Comparison of ENCODE assay signal across 9 cellular contexts in genomic region chr7:127683776-127684681, GRCh38. TPM values are rescaled to one million over a fixed set of nuclear protein-coding genes. Genes with fewer than 3 reads are reported as not detected.
DNase-seq lines count a peak whose midpoint lies in the region; ATAC-seq and TF ChIP-seq lines count a peak whose summit lies in the region.
"Had no signal": no experiment of that assay in that cellular context is flagged by ENCODE, and none has a peak within 500 bp of the region (broad histone marks: within the 10 kb centered on the region; RNA-seq: fewer than 3 reads in every experiment).

No MANE protein-coding gene starts in this region.

- intact Hi-C loops in left ventricle myocardium superior (cut with micrococcal nuclease) (no loop called here), aorta (cut with DNase I) (no loop called here), dorsolateral prefrontal cortex (cut with DNase I) (no loop called here)

- H3K4me3 ChIP-seq in cardiac muscle cell (no peak overlapping the region), NT2/D1 (ENCODE audit: insufficient read length, low read depth) (no peak overlapping the region), aorta (ENCODE audit: low read length in 2 of 2) (no peak overlapping the region), dorsolateral prefrontal cortex (no peak overlapping the region)
- H3K4me3 ChIP-seq: BLaER1 had no signal

- 72 to 74% methylated on average over 4 of the region's 4 CpGs for WGBS in aorta, 2 donors

- H3K4me1 ChIP-seq in cardiac muscle cell (ENCODE audit: low read depth) (peaks cover 5% of the 10 kb centered on the region), NT2/D1 (ENCODE audit: insufficient read depth, insufficient read length) (no peaks in the 10 kb centered on the region), aorta (ENCODE audit: control insufficient read depth in 1 of 2, insufficient read depth in 2 of 2, low read length in 2 of 2) (peaks cover 0 to 2% of the 10 kb centered on the region in 2 donors)

- DNase-seq in cardiac muscle cell (ENCODE audit: low read depth in 1 of 2, low spot score in 1 of 2) (peak in 1 of 2 donors; percentile 28), left ventricle myocardium superior (no peak), NT2/D1 (ENCODE audit: low read depth, low spot score) (peak; percentile 62), NOMO-1 treated with DMSO at 0.1 percent for 48 hours (lab: John Stamatoyannopoulos, UW; ENCODE audit: unreplicated experiment) (no peak), HEK293T (ENCODE audit: extremely low spot score) (no peak), aorta (no peak), dorsolateral prefrontal cortex (no peak)

- H3K9ac ChIP-seq in NT2/D1 (ENCODE audit: insufficient read length, low read depth) = no peak overlapping the region
- H3K9ac ChIP-seq: BLaER1 had no signal

- no peak for TF ChIP-seq CTCF in cardiac muscle cell (IDR thresholded peaks at IDR 0.05; ENCODE audit: low read depth, low read length)
- no peak for TF ChIP-seq CTCF in dorsolateral prefrontal cortex (IDR thresholded peaks at IDR 0.05 in 54 of 56, conservative IDR thresholded peaks at IDR 0.05 in 2 of 56; ENCODE audit: low read depth in 1 of 56, partially characterized antibody in 56 of 56)

- ATAC-seq in left ventricle myocardium superior (no peak), HG03060 (IDR thresholded peaks at IDR 0.05; ENCODE audit: low read depth, unreplicated experiment) (peak; percentile 67), aorta (ENCODE audit: low FRiP score) (no peak)

- H3K27me3 ChIP-seq in cardiac muscle cell = no peaks in the 10 kb centered on the region
- H3K27me3 ChIP-seq in NT2/D1 (ENCODE audit: insufficient read depth, insufficient read length) = no peaks in the 10 kb centered on the region
- H3K27me3 ChIP-seq in aorta (ENCODE audit: control insufficient read depth in 1 of 2, insufficient read depth in 2 of 2, low read length in 1 of 2) = no peaks in the 10 kb centered on the region
- no peaks in the 10 kb centered on the region for H3K27me3 ChIP-seq in dorsolateral prefrontal cortex
- H3K27me3 ChIP-seq: BLaER1 had no signal

- POLR2A ChIA-PET in HEK293T (lab: Yijun Ruan, JAX) = no interaction called here

- H3K9me3 ChIP-seq in cardiac muscle cell (ENCODE audit: low read depth) (no peaks in the 10 kb centered on the region), NT2/D1 (ENCODE audit: insufficient read depth, low read length) (no peaks in the 10 kb centered on the region), aorta (ENCODE audit: control insufficient read depth, low read length) (no peaks in the 10 kb centered on the region)

- CTCF ChIA-PET in HEK293T (lab: Yijun Ruan, JAX) = no interaction called here

- H3K36me3 ChIP-seq in cardiac muscle cell (peaks cover 9% of the 10 kb centered on the region), NT2/D1 (ENCODE audit: insufficient read depth, insufficient read length, low read length) (peaks cover 32% of the 10 kb centered on the region), aorta (ENCODE audit: control insufficient read depth in 1 of 2, insufficient read depth in 2 of 2, low read length in 1 of 2) (no peaks in the 10 kb centered on the region)

- peak overlapping the region; percentile 22 for H3K27ac ChIP-seq in cardiac muscle cell
- H3K27ac ChIP-seq in aorta (ENCODE audit: low read depth in 1 of 2, low read length in 2 of 2) = no peak overlapping the region
- H3K27ac ChIP-seq in dorsolateral prefrontal cortex = no peak overlapping the region
- H3K27ac ChIP-seq: BLaER1 had no signal

TF ChIP-seq in HEK293T, 16 proteins besides CTCF, POLR2A, EP300 and RAD21:
- no peak for TF ChIP-seq FOXA1 (IDR thresholded peaks at IDR 0.05)
- TF ChIP-seq SP1 (IDR thresholded peaks at IDR 0.05) = no peak
- no peak for TF ChIP-seq SUZ12 (IDR thresholded peaks at IDR 0.05)
- no peak for TF ChIP-seq NFRKB (IDR thresholded peaks at IDR 0.05)
- TF ChIP-seq ARNT (IDR thresholded peaks at IDR 0.05) = no peak
- no peak for TF ChIP-seq ZNF384 (IDR thresholded peaks at IDR 0.05)
- no peak for TF ChIP-seq ELF4 (IDR thresholded peaks at IDR 0.05)
- TF ChIP-seq LEF1 (IDR thresholded peaks at IDR 0.05; ENCODE audit: borderline replicate concordance) = no peak
- no peak for TF ChIP-seq CTBP1 (IDR thresholded peaks at IDR 0.05; ENCODE audit: borderline replicate concordance)
- TF ChIP-seq FOXM1 (IDR thresholded peaks at IDR 0.05; ENCODE audit: borderline replicate concordance) = no peak
- TF ChIP-seq BHLHE40 (IDR thresholded peaks at IDR 0.05; ENCODE audit: borderline replicate concordance) = no peak
- no peak for TF ChIP-seq PKNOX1 (IDR thresholded peaks at IDR 0.05)
- TF ChIP-seq TARDBP (IDR thresholded peaks at IDR 0.05) = no peak

RNA-seq across cellular contexts. Expression of gene SND1, which starts 32.0 kb away (rescaled TPM):
- 172 and 187 TPM in 2 replicates for total RNA-seq in cardiac muscle cell
- polyA plus RNA-seq in cardiac muscle cell = 113 and 114 TPM in 2 replicates
- total RNA-seq in left ventricle myocardium superior = 92.3 TPM
- total RNA-seq in aorta = 100 to 1,000 TPM; 136 to 150 TPM
- polyA plus RNA-seq in aorta = 10 to 100 TPM; 50.3 to 73.2 TPM
- 100 to 1,000 TPM in 101 of 120 experiments, 10 to 100 TPM in 19; 72.4 to 152 (median 112) TPM for total RNA-seq in dorsolateral prefrontal cortex
